In the genomic region with DNA sequence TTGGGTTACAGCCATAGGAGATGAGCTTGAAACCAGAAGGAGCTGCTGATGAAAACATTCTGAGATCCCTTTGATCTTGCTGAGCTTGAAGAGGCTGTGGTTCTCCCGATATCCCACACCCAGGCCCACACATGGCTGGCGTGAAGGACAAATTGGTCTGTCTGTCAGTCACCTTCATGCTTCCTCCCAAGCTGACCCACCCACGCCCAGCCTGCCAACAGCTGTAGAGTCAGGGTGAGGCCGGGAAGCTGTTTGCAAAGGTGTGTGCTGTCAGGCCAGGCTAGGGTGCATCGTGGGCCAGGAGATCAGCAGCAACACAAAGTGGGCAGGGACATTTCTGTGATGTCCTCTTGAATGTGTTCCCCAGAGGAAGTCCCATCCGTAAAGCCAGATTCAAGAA, we compare ENCODE assay signal across 36 cellular contexts. TPM values are rescaled to one million over a fixed set of nuclear protein-coding genes. Genes with fewer than 3 reads are reported as not detected.
"Had no signal": no experiment of that assay in that cellular context is flagged by ENCODE, and none has a peak within 500 bp of the region (broad histone marks: within the 10 kb centered on the region; RNA-seq: fewer than 3 reads in every experiment).

No MANE protein-coding gene starts in this region.

- H3K4me1 ChIP-seq: esophagus muscularis mucosa, gastroesophageal sphincter had no signal

- H3K36me3 ChIP-seq: brain microvascular endothelial cell, esophagus muscularis mucosa, gastroesophageal sphincter had no signal

- H3K4me3 Mint-ChIP-seq: activated CD4-positive, alpha-beta memory T cell treated with anti-CD3 and anti-CD28 coated beads for 36 hours; activated CD4-positive, alpha-beta T cell treated with anti-CD3 and anti-CD28 coated beads for 36 hours; activated CD4-positive, alpha-beta T cell treated with anti-CD3 and anti-CD28 coated beads, Interleukin-2, amount 10 ng/mL, durations not matched to agents 24 days and 14 days; activated CD8-positive, alpha-beta memory T cell treated with anti-CD3 and anti-CD28 coated beads, Interleukin-2, amount 10 ng/mL, durations not matched to agents 7 days and 5 days; activated CD8-positive, alpha-beta T cell treated with anti-CD3 and anti-CD28 coated beads, Interleukin-2, amount 10 ng/mL, durations not matched to agents 7 days and 5 days; activated naive CD4-positive, alpha-beta T cell treated with anti-CD3 and anti-CD28 coated beads, Interleukin-2, amount 10 ng/mL, durations not matched to agents 7 days and 5 days; activated naive CD8-positive, alpha-beta T cell treated with anti-CD3 and anti-CD28 coated beads, Interleukin-2, amount 10 ng/mL, durations not matched to agents 7 days and 5 days; central memory CD8-positive, alpha-beta T cell had no signal

- DNase-seq: activated CD4-positive, alpha-beta memory T cell treated with anti-CD3 and anti-CD28 coated beads for 36 hours; activated CD4-positive, alpha-beta T cell treated with anti-CD3 and anti-CD28 coated beads for 36 hours; activated CD4-positive, alpha-beta T cell treated with anti-CD3 and anti-CD28 coated beads, Interleukin-2, amount 10 ng/mL, durations not matched to agents 24 days and 14 days; activated CD4-positive, CD25-positive, alpha-beta regulatory T cell; activated CD4-positive, CD25-positive, alpha-beta regulatory T cell treated with anti-CD3 and anti-CD28 coated beads, Interleukin-2, amount 50 U/mL, for 72 hours; activated CD8-positive, alpha-beta memory T cell treated with anti-CD3 and anti-CD28 coated beads, Interleukin-2, amount 10 ng/mL, durations not matched to agents 7 days and 5 days; activated CD8-positive, alpha-beta memory T cell treated with anti-CD3 and anti-CD28 coated beads, Interleukin-2, amount 50 U/mL, for 4 hours; activated CD8-positive, alpha-beta T cell treated with anti-CD3 and anti-CD28 coated beads, Interleukin-2, amount 10 ng/mL, durations not matched to agents 7 days and 5 days; activated gamma-delta T cell; activated naive CD4-positive, alpha-beta T cell; activated naive CD4-positive, alpha-beta T cell treated with anti-CD3 and anti-CD28 coated beads, Interleukin-2, amount 10 ng/mL, durations not matched to agents 7 days and 5 days; activated naive CD8-positive, alpha-beta T cell treated with anti-CD3 and anti-CD28 coated beads, Interleukin-2, amount 10 ng/mL, durations not matched to agents 7 days and 5 days; activated T-cell treated with anti-CD3 and anti-CD28 coated beads, Interleukin-2, amount 50 U/mL, for 1 hour; activated T-cell treated with anti-CD3 and anti-CD28 coated beads, Interleukin-2, amount 50 U/mL, for 48 hours; anterior cingulate cortex; brain microvascular endothelial cell; cortex of kidney; dermis blood vessel endothelial cell; effector CD8-positive, alpha-beta T cell; foreskin melanocyte; T-helper 2 cell had no signal

- H3K4me3 ChIP-seq: esophagus muscularis mucosa, gastroesophageal sphincter had no signal

- FAIRE-seq: astrocyte, bronchial epithelial cell, endometrium, endothelial cell of umbilical vein had no signal

- H3K27ac Mint-ChIP-seq: activated CD4-positive, alpha-beta memory T cell treated with anti-CD3 and anti-CD28 coated beads for 36 hours; activated CD4-positive, alpha-beta T cell treated with anti-CD3 and anti-CD28 coated beads for 36 hours; activated CD4-positive, alpha-beta T cell treated with anti-CD3 and anti-CD28 coated beads, Interleukin-2, amount 10 ng/mL, durations not matched to agents 24 days and 14 days; activated CD8-positive, alpha-beta memory T cell treated with anti-CD3 and anti-CD28 coated beads, Interleukin-2, amount 10 ng/mL, durations not matched to agents 7 days and 5 days; activated CD8-positive, alpha-beta T cell treated with anti-CD3 and anti-CD28 coated beads, Interleukin-2, amount 10 ng/mL, durations not matched to agents 7 days and 5 days; activated naive CD4-positive, alpha-beta T cell treated with anti-CD3 and anti-CD28 coated beads, Interleukin-2, amount 10 ng/mL, durations not matched to agents 7 days and 5 days; activated naive CD8-positive, alpha-beta T cell treated with anti-CD3 and anti-CD28 coated beads, Interleukin-2, amount 10 ng/mL, durations not matched to agents 7 days and 5 days had no signal

- H3K36me3 Mint-ChIP-seq: activated CD4-positive, alpha-beta memory T cell treated with anti-CD3 and anti-CD28 coated beads for 36 hours; activated CD8-positive, alpha-beta memory T cell treated with anti-CD3 and anti-CD28 coated beads, Interleukin-2, amount 10 ng/mL, durations not matched to agents 7 days and 5 days; activated naive CD4-positive, alpha-beta T cell treated with anti-CD3 and anti-CD28 coated beads, Interleukin-2, amount 10 ng/mL, durations not matched to agents 7 days and 5 days; activated naive CD8-positive, alpha-beta T cell treated with anti-CD3 and anti-CD28 coated beads, Interleukin-2, amount 10 ng/mL, durations not matched to agents 7 days and 5 days had no signal

- ATAC-seq: activated CD4-positive, alpha-beta T cell treated with anti-CD3 and anti-CD28 coated beads for 36 hours; activated CD8-positive, alpha-beta memory T cell treated with anti-CD3 and anti-CD28 coated beads, Interleukin-2, amount 10 ng/mL, durations not matched to agents 7 days and 5 days; activated CD8-positive, alpha-beta T cell treated with anti-CD3 and anti-CD28 coated beads, Interleukin-2, amount 10 ng/mL, durations not matched to agents 7 days and 5 days; activated naive CD4-positive, alpha-beta T cell treated with anti-CD3 and anti-CD28 coated beads, Interleukin-2, amount 50 U/mL, for 72 hours; gastroesophageal sphincter; SK-N-SH treated with all-trans-retinoic acid at 6 μM for 48 hours had no signal

- H3K27me3 ChIP-seq: brain microvascular endothelial cell had no signal

- H3K9me3 Mint-ChIP-seq: activated CD4-positive, alpha-beta memory T cell treated with anti-CD3 and anti-CD28 coated beads for 36 hours; activated naive CD4-positive, alpha-beta T cell treated with anti-CD3 and anti-CD28 coated beads, Interleukin-2, amount 10 ng/mL, durations not matched to agents 7 days and 5 days had no signal

- H3K27ac ChIP-seq: brain microvascular endothelial cell, epithelial cell of prostate, esophagus muscularis mucosa, gastroesophageal sphincter had no signal

- H3K4me1 Mint-ChIP-seq: activated CD4-positive, alpha-beta T cell treated with anti-CD3 and anti-CD28 coated beads for 36 hours; activated CD4-positive, alpha-beta T cell treated with anti-CD3 and anti-CD28 coated beads, Interleukin-2, amount 10 ng/mL, durations not matched to agents 24 days and 14 days; activated CD8-positive, alpha-beta memory T cell treated with anti-CD3 and anti-CD28 coated beads, Interleukin-2, amount 10 ng/mL, durations not matched to agents 7 days and 5 days; activated naive CD4-positive, alpha-beta T cell treated with anti-CD3 and anti-CD28 coated beads, Interleukin-2, amount 10 ng/mL, durations not matched to agents 7 days and 5 days; activated naive CD8-positive, alpha-beta T cell treated with anti-CD3 and anti-CD28 coated beads, Interleukin-2, amount 10 ng/mL, durations not matched to agents 7 days and 5 days; central memory CD8-positive, alpha-beta T cell had no signal

RNA-seq across cellular contexts. Expression of a gene that starts 43.3 kb away (rescaled TPM):
- total RNA-seq: activated CD4-positive, alpha-beta memory T cell treated with anti-CD3 and anti-CD28 coated beads for 36 hours; activated CD4-positive, alpha-beta T cell treated with anti-CD3 and anti-CD28 coated beads for 36 hours; activated CD4-positive, alpha-beta T cell treated with anti-CD3 and anti-CD28 coated beads, Interleukin-2, amount 10 ng/mL, durations not matched to agents 24 days and 14 days; activated CD8-positive, alpha-beta memory T cell treated with anti-CD3 and anti-CD28 coated beads for 36 hours; activated CD8-positive, alpha-beta memory T cell treated with anti-CD3 and anti-CD28 coated beads, Interleukin-2, amount 10 ng/mL, durations not matched to agents 7 days and 5 days; activated CD8-positive, alpha-beta T cell treated with anti-CD3 and anti-CD28 coated beads, Interleukin-2, amount 10 ng/mL, durations not matched to agents 7 days and 5 days; activated naive CD4-positive, alpha-beta T cell treated with anti-CD3 and anti-CD28 coated beads, Interleukin-2, amount 50 U/mL, for 72 hours; activated naive CD8-positive, alpha-beta T cell treated with anti-CD3 and anti-CD28 coated beads, Interleukin-2, amount 10 ng/mL, durations not matched to agents 7 days and 5 days; astrocyte; cardiac septum; endothelial cell of umbilical vein; fibroblast of villous mesenchyme; glomerular endothelial cell; T-helper 1 cell treated with Interleukin-12 subunit alpha and Interleukin-12 subunit beta and Interleukin-4 antibody, amounts not matched to agents 30 ng/mL and 1 ng/mL, for 36 hours had no signal
